ENCODE assay signal across 15 cellular contexts in genomic region chr2:11444737-11445136, GRCh38. TPM values are rescaled to one million over a fixed set of nuclear protein-coding genes. Genes with fewer than 3 reads are reported as not detected.
A peak's percentile ranks its signal among the peaks of the same experiment; 100 is the strongest.
DNase-seq lines count a peak whose midpoint lies in the region; ATAC-seq and TF ChIP-seq lines count a peak whose summit lies in the region.
"Had no signal": no experiment of that assay in that cellular context is flagged by ENCODE, and none has a peak within 500 bp of the region (broad histone marks: within the 10 kb centered on the region; RNA-seq: fewer than 3 reads in every experiment).

No MANE protein-coding gene starts in this region.

- H4K8ac ChIP-seq in trophoblast cell (ENCODE audit: low read depth, low read length), result no peak overlapping the region

- intact Hi-C loops in PC-3 (cut with micrococcal nuclease), result loop anchor here (5.0 kb wide), 1 partner anchor 312 kb away; a partner anchor contains a TSS

- no peak overlapping the region for H4K12ac ChIP-seq in trophoblast cell (ENCODE audit: low read depth, low read length)

- POLR2A ChIA-PET in PC-3 (lab: Charles Lee; ENCODE audit: unreplicated experiment), result no interaction called here

- H2BK5ac ChIP-seq in trophoblast cell (ENCODE audit: low read depth, low read length, poor library complexity), result no peak overlapping the region

- no peaks in the 10 kb centered on the region for H3K79me1 ChIP-seq in trophoblast cell (ENCODE audit: low read length)

- no peaks in the 10 kb centered on the region for H3K9me2 ChIP-seq in GM23248 (ENCODE audit: insufficient read depth)
- H3K9me2 ChIP-seq in PC-3 (replicated peaks; ENCODE audit: low read length), result no peaks in the 10 kb centered on the region

- no peak overlapping the region for H2BK120ac ChIP-seq in trophoblast cell (ENCODE audit: insufficient read depth, low read length, poor library complexity)

- H3K36me3 ChIP-seq in GM23248 (ENCODE audit: low read depth) (peaks cover 23% of the 10 kb centered on the region; the same call in 1 of the 2 replicates), PC-3 (ENCODE audit: low read depth, low read length) (peaks cover 57% of the 10 kb centered on the region), trophoblast cell (ENCODE audit: control insufficient read depth in 1 of 2, insufficient read depth in 2 of 2, low read length in 2 of 2) (peaks cover 20 to 42% of the 10 kb centered on the region in 2 experiments)

- H3F3A ChIP-seq in GM23248 (ENCODE audit: insufficient read depth) (peaks cover 15% of the 10 kb centered on the region), PC-3 (ENCODE audit: low read length, unreplicated experiment) (no peaks in the 10 kb centered on the region)

- WGBS in GM23248 (ENCODE audit: low coverage in 1 of 2, low lambda C conversion rate in 2 of 2, missing lambda C conversion rate in 2 of 2), 2 experiments, result 84 to 91% methylated on average over 4 of the region's 4 CpGs
- WGBS in trophoblast cell (ENCODE audit: extremely low coverage, insufficient coverage, insufficient read length), result no CpG with 5 or more reads among the region's 4 CpGs

- H3K9ac ChIP-seq in GM23248 (no peak overlapping the region), PC-3 (ENCODE audit: low read length) (no peak overlapping the region), trophoblast cell (ENCODE audit: low read length) (peak overlapping the region; percentile 8)
- H3K9ac ChIP-seq: BLaER1 treated with 17β-estradiol and CSF1 and Interleukin-3, amounts not matched to agents 10 nM and 100 nM had no signal

- DNase-seq in GM23248, result peak; percentile 7
- DNase-seq in PC-3, result no peak
- peak; percentile 4 for DNase-seq in dermis blood vessel endothelial cell
- no peak for DNase-seq in trophoblast cell
- no peak for DNase-seq in NCI-H2029 treated with DMSO at 0.1 percent for 48 hours (lab: John Stamatoyannopoulos, UW)
- DNase-seq: DMS 273 treated with DMSO at 0.1 percent for 48 hours, H7, NCI-H1048, NCI-H2171 treated with DMSO at 0.1 percent for 48 hours, NCI-H774, Right ventricle myocardium superior had no signal

- no TSS peak for BruUV-seq in PC-3 (replicated peaks; lab: Mats Ljungman, UMichigan)

- H3K27me3 ChIP-seq in GM23248 (replicated peaks; ENCODE audit: insufficient read depth) (no peaks in the 10 kb centered on the region), PC-3 (ENCODE audit: low read length) (no peaks in the 10 kb centered on the region), trophoblast cell (ENCODE audit: insufficient read depth, low read length) (no peaks in the 10 kb centered on the region)
- H3K27me3 ChIP-seq: BLaER1 treated with 17β-estradiol and CSF1 and Interleukin-3, amounts not matched to agents 10 nM and 100 nM had no signal

- H3K4ac ChIP-seq in trophoblast cell (ENCODE audit: low read depth, low read length), result no peak overlapping the region

- H2AFZ ChIP-seq in GM23248 (no peak overlapping the region), PC-3 (ENCODE audit: low read length) (no peak overlapping the region), trophoblast cell (ENCODE audit: insufficient read depth, low read length, poor library complexity) (no peak overlapping the region)

- ATAC-seq in PC-3, result no peak; the same call in 1 of the 2 replicates
- ATAC-seq in HG03280 (IDR thresholded peaks at IDR 0.05; ENCODE audit: unreplicated experiment), result no peak
- ATAC-seq in GM18873 (IDR thresholded peaks at IDR 0.05; ENCODE audit: low FRiP score, unreplicated experiment), result no peak
- ATAC-seq: Panc1 had no signal

- H3K4me1 ChIP-seq in GM23248 (ENCODE audit: insufficient read depth) (no peaks in the 10 kb centered on the region), PC-3 (ENCODE audit: insufficient read depth, low read length) (no peaks in the 10 kb centered on the region), trophoblast cell (ENCODE audit: control insufficient read depth in 1 of 2, insufficient read depth in 2 of 2, low read length in 2 of 2) (no peaks in the 10 kb centered on the region)
- H3K4me1 ChIP-seq: BLaER1 treated with 17β-estradiol and CSF1 and Interleukin-3, amounts not matched to agents 10 nM and 100 nM had no signal

- H3K23ac ChIP-seq in trophoblast cell (ENCODE audit: low read length), result no peak overlapping the region

- H3K4me3 ChIP-seq in GM23248 (no peak overlapping the region), PC-3 (ENCODE audit: low read length) (no peak overlapping the region), trophoblast cell (ENCODE audit: low read depth, low read length) (no peak overlapping the region)
- H3K4me3 ChIP-seq: BLaER1 treated with 17β-estradiol and CSF1 and Interleukin-3, amounts not matched to agents 10 nM and 100 nM had no signal

- no peak overlapping the region for H3K14ac ChIP-seq in trophoblast cell (ENCODE audit: low read length)

- H3K9me3 ChIP-seq in GM23248 (ENCODE audit: low read depth) (no peaks in the 10 kb centered on the region), PC-3 (ENCODE audit: low read length) (no peaks in the 10 kb centered on the region), trophoblast cell (ENCODE audit: insufficient read depth, low read depth, low read length) (peaks cover 6% of the 10 kb centered on the region)

- H4K91ac ChIP-seq in trophoblast cell (ENCODE audit: low read depth, low read length), result no peak overlapping the region

- peak; percentile 19; the same call in 1 of the 2 replicates for TF ChIP-seq CTCF in PC-3 (conservative IDR thresholded peaks at IDR 0.05; ENCODE audit: low read depth, low read length)

- H3K4me2 ChIP-seq in GM23248 (ENCODE audit: unreplicated experiment) (no peak overlapping the region), PC-3 (ENCODE audit: low read length) (no peak overlapping the region), trophoblast cell (ENCODE audit: low read length) (no peak overlapping the region)
- H3K4me2 ChIP-seq: BLaER1 treated with 17β-estradiol and CSF1 and Interleukin-3, amounts not matched to agents 10 nM and 100 nM had no signal

- H3K27ac ChIP-seq in GM23248 (no peak overlapping the region), PC-3 (ENCODE audit: low read length) (no peak overlapping the region), trophoblast cell (ENCODE audit: low read depth, low read length) (no peak overlapping the region)
- H3K27ac ChIP-seq: BLaER1 treated with 17β-estradiol and CSF1 and Interleukin-3, amounts not matched to agents 10 nM and 100 nM had no signal

- no peaks in the 10 kb centered on the region for H3K79me2 ChIP-seq in GM23248 (ENCODE audit: insufficient read depth)
- no peaks in the 10 kb centered on the region for H3K79me2 ChIP-seq in PC-3 (ENCODE audit: low read length)
- no peaks in the 10 kb centered on the region for H3K79me2 ChIP-seq in trophoblast cell (ENCODE audit: control insufficient read depth, insufficient read depth, low read length, poor library complexity)

- H4K20me1 ChIP-seq in GM23248 (ENCODE audit: insufficient read depth) (no peaks in the 10 kb centered on the region), PC-3 (ENCODE audit: low read length) (0 out of 2 replicates have a peak, but pooled peaks cover 6% of the 10 kb centered on the region)

- CTCF ChIA-PET in PC-3 (lab: Charles Lee), result no interaction called here

- no peak overlapping the region for H3K18ac ChIP-seq in trophoblast cell (ENCODE audit: low read length)

- in situ Hi-C loops in GM23248 (cut with MboI), result loop anchor here (10.0 to 25.0 kb wide), 2 partner anchors 310 to 607 kb away; a partner anchor contains a TSS

- H2AK5ac ChIP-seq in trophoblast cell (ENCODE audit: low read length), result no peak overlapping the region

- H2BK12ac ChIP-seq in trophoblast cell (ENCODE audit: low read length), result no peak overlapping the region

RNA-seq across cellular contexts. Expression of gene E2F6, which starts 21.2 kb away (rescaled TPM):
- total RNA-seq in GM23248 (2014; rRNA removed; shearing (Covaris generic)), result 11.5 and 12.8 TPM in 2 replicates
- 14.3 and 15.3 TPM in 2 replicates for polyA plus RNA-seq in GM23248 (2016; fragmentation: Nextera tagmentation; extraction: Ambion mirVana)
- total RNA-seq in PC-3 (2014; rRNA removed), result 26.8 and 27.1 TPM in 2 replicates
- 13.9 and 14.8 TPM in 2 replicates for total RNA-seq in dermis blood vessel endothelial cell
- polyA plus RNA-seq in trophoblast cell (2013), result 10.3 and 11.2 TPM in 2 replicates

Comparison
In these comparisons a context has a peak if more than half of its experiments do, and no peak if none do; other contexts are left out.
1. DNase-seq: peak in GM23248 (single experiment) and dermis blood vessel endothelial cell (single experiment); none in PC-3 (single experiment), trophoblast cell (0 of 2) and NCI-H2029 treated with DMSO at 0.1 percent for 48 hours (single experiment).